ENCODE assay signal across 1 cellular context in the genomic region with DNA sequence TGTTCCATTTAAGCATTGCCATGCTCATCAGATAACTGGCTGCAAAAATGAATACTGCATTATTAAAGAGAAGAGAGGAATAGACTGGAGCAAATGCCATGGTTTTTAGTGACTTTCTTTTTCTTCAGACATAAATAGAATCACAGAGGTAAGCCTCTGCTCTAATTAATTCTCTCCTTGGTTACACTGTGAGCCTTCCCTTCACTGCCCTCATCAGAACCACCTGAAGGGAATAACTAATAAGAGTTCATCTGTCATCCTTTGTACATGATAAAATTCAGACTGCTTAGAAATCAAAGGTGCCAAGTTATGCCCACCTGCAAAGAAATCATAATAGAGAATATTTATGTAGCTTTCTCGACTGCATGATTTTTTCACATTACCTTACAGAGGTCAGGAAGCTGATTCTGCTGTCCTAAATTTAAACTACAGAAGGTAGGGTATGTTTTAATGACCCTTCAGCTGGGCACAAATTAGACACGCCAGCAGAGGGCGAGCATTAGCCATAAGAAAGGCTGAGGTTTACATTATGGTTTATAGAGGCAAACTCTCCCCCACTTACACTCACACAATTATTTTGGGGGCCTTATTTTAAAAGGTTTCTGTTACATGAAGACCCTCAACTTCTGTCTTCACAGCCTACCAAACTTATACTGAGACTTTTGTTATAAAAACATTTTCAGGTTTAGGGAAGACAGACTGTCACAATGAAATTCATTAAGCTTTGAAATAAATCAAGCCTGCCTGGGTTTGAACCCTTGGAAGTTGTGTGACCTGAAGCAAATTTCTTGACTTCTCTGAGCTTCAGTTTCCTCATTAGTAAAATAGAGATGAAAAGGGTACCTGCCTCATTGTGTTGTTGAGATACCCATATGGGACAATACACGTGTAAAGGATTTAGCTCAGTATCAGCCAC.
TF ChIP-seq lines count a peak whose summit lies in the region.

No MANE protein-coding gene starts in this region.

TF ChIP-seq in IMR-90, 13 proteins besides CTCF, POLR2A, EP300 and RAD21:
- TF ChIP-seq, protein P1, sequence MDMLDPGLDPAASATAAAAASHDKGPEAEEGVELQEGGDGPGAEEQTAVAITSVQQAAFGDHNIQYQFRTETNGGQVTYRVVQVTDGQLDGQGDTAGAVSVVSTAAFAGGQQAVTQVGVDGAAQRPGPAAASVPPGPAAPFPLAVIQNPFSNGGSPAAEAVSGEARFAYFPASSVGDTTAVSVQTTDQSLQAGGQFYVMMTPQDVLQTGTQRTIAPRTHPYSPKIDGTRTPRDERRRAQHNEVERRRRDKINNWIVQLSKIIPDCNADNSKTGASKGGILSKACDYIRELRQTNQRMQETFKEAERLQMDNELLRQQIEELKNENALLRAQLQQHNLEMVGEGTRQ (IDR thresholded peaks at IDR 0.05; ENCODE audit: low read depth, low read length) = no peak
- TF ChIP-seq CHD1 (IDR thresholded peaks at IDR 0.05; ENCODE audit: low read depth, low read length) = no peak
- peak; percentile 19; the same call in 1 of the 2 replicates for TF ChIP-seq SMC3 (IDR thresholded peaks at IDR 0.05; ENCODE audit: low read depth, low read length)
